ENCODE assay signal across 8 cellular contexts in the genomic region with DNA sequence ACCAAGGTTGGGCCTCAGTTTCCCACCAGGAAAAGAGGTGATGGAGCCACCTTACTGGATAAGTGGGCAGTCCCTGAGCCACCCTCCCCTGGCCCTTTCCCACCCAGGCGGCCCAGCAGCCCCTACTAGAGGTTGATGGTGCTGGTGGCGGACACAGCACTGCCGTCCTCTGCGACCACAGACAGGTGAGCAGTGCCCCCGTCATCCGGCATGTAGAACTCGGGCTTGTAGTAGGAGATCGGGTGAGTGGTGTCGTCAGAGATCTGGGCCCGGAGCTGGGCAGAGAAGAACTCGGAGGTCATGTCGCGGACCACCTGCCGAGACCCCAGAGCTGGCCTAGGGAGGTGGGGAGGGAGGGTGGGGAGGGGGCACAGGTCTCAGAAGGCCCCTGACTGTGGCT. TPM values are rescaled to one million over a fixed set of nuclear protein-coding genes. Genes with fewer than 3 reads are reported as not detected.
"Had no signal": no experiment of that assay in that cellular context is flagged by ENCODE, and none has a peak within 500 bp of the region (broad histone marks: within the 10 kb centered on the region; RNA-seq: fewer than 3 reads in every experiment).

No MANE protein-coding gene starts in this region.

RNA-seq across cellular contexts. Expression of gene GGTLC1, which starts 2.3 kb away (rescaled TPM):
- total RNA-seq: HepG2, HT1080, IMR-90, NCI-H460, Peyer's patch, Right ventricle myocardium inferior, RPMI7951, SJCRH30 had no signal
- polyA plus RNA-seq: HepG2, IMR-90 had no signal
